9 cellular contexts compared by ENCODE assay signal in genomic region chr6:143872211-143872610, GRCh38. TPM values are rescaled to one million over a fixed set of nuclear protein-coding genes. Genes with fewer than 3 reads are reported as not detected.
A peak's percentile ranks its signal among the peaks of the same experiment; 100 is the strongest.
DNase-seq lines count a peak whose midpoint lies in the region; ATAC-seq and TF ChIP-seq lines count a peak whose summit lies in the region.
"Had no signal": no experiment of that assay in that cellular context is flagged by ENCODE, and none has a peak within 500 bp of the region (broad histone marks: within the 10 kb centered on the region; RNA-seq: fewer than 3 reads in every experiment).

No MANE protein-coding gene starts in this region.

- no peak for TF ChIP-seq POLR2A in GM18505 (IDR thresholded peaks at IDR 0.05; ENCODE audit: borderline replicate concordance, extremely low read depth, insufficient read depth, insufficient read length)

- no peak overlapping the region for H3K27ac Mint-ChIP-seq in glutamatergic neuron (ENCODE audit: unreplicated experiment)

- intact Hi-C loops in upper lobe of right lung (cut with DNase I), result no loop called here

- ATAC-seq in GM18505 (IDR thresholded peaks at IDR 0.05; ENCODE audit: unreplicated experiment) (peak; percentile 90), GM21423 (IDR thresholded peaks at IDR 0.05; ENCODE audit: unreplicated experiment) (peak; percentile 98), HG03432 (IDR thresholded peaks at IDR 0.05; ENCODE audit: unreplicated experiment) (peak; percentile 98), upper lobe of right lung (no peak)

- no peak overlapping the region for H3K4me3 Mint-ChIP-seq in glutamatergic neuron (ENCODE audit: unreplicated experiment)

- H3K27me3 Mint-ChIP-seq in glutamatergic neuron (ENCODE audit: unreplicated experiment), result no peaks in the 10 kb centered on the region

- no peaks in the 10 kb centered on the region for H3K4me1 Mint-ChIP-seq in glutamatergic neuron (ENCODE audit: low read depth, unreplicated experiment)

- H3K4me1 ChIP-seq in upper lobe of right lung, result no peaks in the 10 kb centered on the region

- DNase-seq in fibroblast of mammary gland (ENCODE audit: low read depth) (peak; percentile 15), NCI-H446 (lab: John Stamatoyannopoulos, UW) (no peak), NCI-H146 (lab: John Stamatoyannopoulos, UW) (no peak), upper lobe of right lung (no peak), glutamatergic neuron (no peak)
- DNase-seq: amygdala had no signal

- TF ChIP-seq CTCF in fibroblast of mammary gland (conservative IDR thresholded peaks at IDR 0.05; ENCODE audit: control insufficient read depth, insufficient read depth, low read depth, low read length), result no peak
- TF ChIP-seq CTCF in upper lobe of right lung (IDR thresholded peaks at IDR 0.05), result no peak
- TF ChIP-seq CTCF in glutamatergic neuron (IDR thresholded peaks at IDR 0.05; ENCODE audit: partially characterized antibody, unreplicated experiment), result no peak

- H3K27ac ChIP-seq in upper lobe of right lung, result no peak overlapping the region

- H3K36me3 Mint-ChIP-seq in glutamatergic neuron (ENCODE audit: unreplicated experiment), result peaks cover 8% of the 10 kb centered on the region

- H3K36me3 ChIP-seq in upper lobe of right lung, result no peaks in the 10 kb centered on the region

- H3K27me3 ChIP-seq in upper lobe of right lung, result no peaks in the 10 kb centered on the region

- no peaks in the 10 kb centered on the region for H3K9me3 ChIP-seq in upper lobe of right lung

- H3K4me3 ChIP-seq in fibroblast of mammary gland (ENCODE audit: control insufficient read depth, low read depth, low read length), result no peak overlapping the region
- no peak overlapping the region for H3K4me3 ChIP-seq in upper lobe of right lung

- peaks cover 8% of the 10 kb centered on the region for H3K9me3 Mint-ChIP-seq in glutamatergic neuron (ENCODE audit: unreplicated experiment)

RNA-seq across cellular contexts. Expression of gene ZC2HC1B, which starts 7.9 kb away (rescaled TPM):
- total RNA-seq in upper lobe of right lung, result not detected
- not detected for total RNA-seq in glutamatergic neuron (ENCODE audit: unreplicated experiment)

RNA-seq across cellular contexts. Expression of gene LTV1, which starts 29.1 kb away (rescaled TPM):
- total RNA-seq in upper lobe of right lung, result 25.2 TPM
- 17.0 TPM for total RNA-seq in glutamatergic neuron (ENCODE audit: unreplicated experiment)
